Comparison of ENCODE assay signal across 7 cellular contexts in genomic region chr10:72136218-72136617, GRCh38. TPM values are rescaled to one million over a fixed set of nuclear protein-coding genes. Genes with fewer than 3 reads are reported as not detected.
A peak's percentile ranks its signal among the peaks of the same experiment; 100 is the strongest.
DNase-seq lines count a peak whose midpoint lies in the region; ATAC-seq, FAIRE-seq and TF ChIP-seq lines count a peak whose summit lies in the region.
"Not testable (repeated sequence)": the region's sequence is repeated elsewhere in the genome, so short reads cannot be mapped to it uniquely, and the experiment has no call there.
"Had no signal": no experiment of that assay in that cellular context is flagged by ENCODE, and none has a peak within 500 bp of the region (broad histone marks: within the 10 kb centered on the region; RNA-seq: fewer than 3 reads in every experiment).

No MANE protein-coding gene starts in this region.

- H2BK5ac ChIP-seq in H1 (ENCODE audit: low read depth, low read length) = not testable (repeated sequence)

- not testable (repeated sequence) for H3K79me2 ChIP-seq in H1 (ENCODE audit: control insufficient read depth in 1 of 2, insufficient read depth in 2 of 2, low read length in 2 of 2)

- TF ChIP-seq POLR2A in A549 (IDR thresholded peaks at IDR 0.05; ENCODE audit: low read length); H1 (IDR thresholded peaks at IDR 0.05; ENCODE audit: control extremely low read depth in 1 of 2, low read depth in 2 of 2, low read length in 2 of 2): not testable (repeated sequence)

- not testable (repeated sequence) for BruUV-seq in Panc1 (replicated peaks; lab: Mats Ljungman, UMichigan)

- not testable (repeated sequence) for H3K4ac ChIP-seq in H1 (replicated peaks; ENCODE audit: insufficient read length, low read depth, low read length)

- TF ChIP-seq EP300 in A549 (IDR thresholded peaks at IDR 0.05); H1 (IDR thresholded peaks at IDR 0.05; ENCODE audit: borderline replicate concordance in 1 of 2, low read depth in 2 of 2, low read length in 2 of 2): not testable (repeated sequence)

- not testable (repeated sequence) for H3K36me3 ChIP-seq in Panc1 (ENCODE audit: control insufficient read depth, insufficient read depth, low read length); H1 (ENCODE audit: control insufficient read depth in 2 of 4, insufficient read depth in 4 of 4, low read length in 3 of 4)

- not testable (repeated sequence) for H4K91ac ChIP-seq in H1 (replicated peaks; ENCODE audit: insufficient read length, low read length)

- not testable (repeated sequence) for H3K4me3 ChIP-seq in A549; Panc1 (ENCODE audit: low read depth in 2 of 2, low read length in 2 of 2); H1 (ENCODE audit: extremely low read depth in 1 of 4, insufficient read depth in 2 of 4, low read depth in 3 of 4, low read length in 4 of 4)

- not testable (repeated sequence) for DNase-seq in A549 (ENCODE audit: low read depth in 1 of 2, low spot score in 1 of 2); Panc1 (ENCODE audit: low read depth, low spot score); H1 (ENCODE audit: low read depth in 1 of 2, low spot score in 2 of 2); naive thymus-derived CD8-positive, alpha-beta T cell
- DNase-seq in DMS53 (lab: John Stamatoyannopoulos, UW) = peak; percentile 16
- DNase-seq in activated CD4-positive, alpha-beta T cell treated with anti-CD3 and anti-CD28 coated beads for 48 hours = peak; percentile 7

- H2BK20ac ChIP-seq in H1 (ENCODE audit: low read length) = not testable (repeated sequence)

- H3K27me3 ChIP-seq in Panc1 (ENCODE audit: control insufficient read depth, insufficient read depth, low read length); H1 (replicated peaks in 1 of 4; ENCODE audit: control insufficient read depth in 3 of 4, extremely low read depth in 1 of 4, insufficient read depth in 3 of 4, low read length in 3 of 4): not testable (repeated sequence)

- whole genome bisulfite sequencing in A549 (ENCODE audit: missing lambda C conversion rate) = 94% methylated on average over 10 of the region's 10 CpGs
- 94% methylated on average over 10 of the region's 10 CpGs; no CpG with 5 or more reads in 1 of the 2 experiments for WGBS in H1 (ENCODE audit: extremely low coverage in 1 of 2, insufficient coverage in 1 of 2, insufficient read length in 1 of 2, insufficient replicate concordance in 2 of 2, low coverage in 1 of 2, low lambda C conversion rate in 2 of 2, missing lambda C conversion rate in 1 of 2), 2 experiments

- H3K27ac Mint-ChIP-seq in naive thymus-derived CD8-positive, alpha-beta T cell = peak overlapping the region in 8 of 10 donors; percentile 4 to 95 (median 92)

- not testable (repeated sequence) for H3K79me1 ChIP-seq in H1 (ENCODE audit: low read depth, low read length)

- H3K4me2 ChIP-seq in A549; H1 (ENCODE audit: insufficient read depth in 1 of 2, low read depth in 2 of 2, low read length in 2 of 2): not testable (repeated sequence)

- H4K20me1 ChIP-seq in H1 (replicated peaks in 1 of 2; ENCODE audit: control insufficient read depth in 1 of 2, insufficient read depth in 2 of 2, low read length in 2 of 2) = not testable (repeated sequence)

- in situ Hi-C loops in Panc1 (cut with HindIII; ENCODE audit: low pct_unique_long_range_greater_than_20kb, low sequenced_read_pairs) = not testable (repeated sequence)

- H3K4me3 Mint-ChIP-seq in naive thymus-derived CD8-positive, alpha-beta T cell = not testable (repeated sequence)

- H3K56ac ChIP-seq in H1 (replicated peaks; ENCODE audit: insufficient read length, low read depth, low read length) = not testable (repeated sequence)

- peaks cover 28 to 51% (median 41%) of the 10 kb centered on the region in 4 donors for H3K4me1 Mint-ChIP-seq in naive thymus-derived CD8-positive, alpha-beta T cell

- H3K9me3 Mint-ChIP-seq in naive thymus-derived CD8-positive, alpha-beta T cell = not testable (repeated sequence)

- H3K36me3 Mint-ChIP-seq in naive thymus-derived CD8-positive, alpha-beta T cell = peaks cover 0 to 12% (median 7%) of the 10 kb centered on the region in 3 donors

- POLR2A ChIA-PET in A549 (lab: Yijun Ruan, JAX); Panc1 (lab: Charles Lee): not testable (repeated sequence)
- POLR2A ChIA-PET in H1 (lab: Charles Lee; ENCODE audit: partially characterized antibody) = interaction anchor here (0.6 to 1.7 kb wide), 5 partner anchors 50 to 139 kb away, joined by 3 to 4 read pairs (median 4); partner anchors contain the start of genes ANAPC16, ASCC1 and DDIT4
- POLR2A ChIA-PET in naive thymus-derived CD8-positive, alpha-beta T cell (lab: Charles Lee) = interaction anchor here (0.5 to 1.9 kb wide), 6 partner anchors 10 to 301 kb away, joined by 3 to 7 read pairs (median 5); partner anchors contain the start of gene ANAPC16

- ATAC-seq in A549; Panc1; naive thymus-derived CD8-positive, alpha-beta T cell: not testable (repeated sequence)

- not testable (repeated sequence) for H3K23me2 ChIP-seq in H1 (ENCODE audit: low read depth, low read length)

- H3K27ac ChIP-seq in A549; H1 (ENCODE audit: low read depth, low read length): not testable (repeated sequence)
- peak overlapping the region; percentile 78 for H3K27ac ChIP-seq in Panc1 (ENCODE audit: low read length)

- H3K14ac ChIP-seq in H1 (ENCODE audit: insufficient read length) = not testable (repeated sequence)

- TF ChIP-seq CTCF in A549 (IDR thresholded peaks at IDR 0.05); Panc1 (IDR thresholded peaks at IDR 0.05); H1 (IDR thresholded peaks at IDR 0.05; ENCODE audit: control extremely low read depth in 1 of 3, insufficient read depth in 1 of 3, low read depth in 1 of 3, low read length in 3 of 3): not testable (repeated sequence)

- intact Hi-C loops in Panc1 (cut with micrococcal nuclease; ENCODE audit: unreplicated experiment) = not testable (repeated sequence)

- H4K5ac ChIP-seq in H1 (ENCODE audit: insufficient read length, low read depth, low read length) = not testable (repeated sequence)

- not testable (repeated sequence) for H3K18ac ChIP-seq in H1 (ENCODE audit: extremely low read depth, low read length)

- not testable (repeated sequence) for H3K9ac ChIP-seq in H1 (replicated peaks in 1 of 4; ENCODE audit: extremely low read depth in 1 of 4, low read depth in 3 of 4, low read length in 3 of 4)

- not testable (repeated sequence) for H4K8ac ChIP-seq in H1 (ENCODE audit: extremely low read depth, insufficient read depth, low read length)

- H3K27me3 Mint-ChIP-seq in naive thymus-derived CD8-positive, alpha-beta T cell = not testable (repeated sequence)

- not testable (repeated sequence) for H3K9me3 ChIP-seq in A549; Panc1 (ENCODE audit: control insufficient read depth, insufficient read depth, low read depth, low read length); H1 (ENCODE audit: insufficient read depth in 2 of 2, low read depth in 1 of 2, low read length in 1 of 2)

- FAIRE-seq in A549 (lab: Jason Lieb, UNC); H1 (lab: Jason Lieb, UNC): not testable (repeated sequence)

- H3K23ac ChIP-seq in H1 (ENCODE audit: insufficient read length) = not testable (repeated sequence)

- H2AFZ ChIP-seq in H1 (ENCODE audit: low read length) = not testable (repeated sequence)

- H2BK15ac ChIP-seq in H1 (ENCODE audit: low read length) = not testable (repeated sequence)

- not testable (repeated sequence) for H2BK120ac ChIP-seq in H1 (replicated peaks; ENCODE audit: low read depth, low read length)

- peaks cover 37% of the 10 kb centered on the region for H3K4me1 ChIP-seq in A549
- H3K4me1 ChIP-seq in Panc1 (ENCODE audit: control insufficient read depth, insufficient read depth, low read length) = peaks cover 21% of the 10 kb centered on the region
- peaks cover 0 to 11% (median 3%) of the 10 kb centered on the region in 4 experiments; a peak in 4 of 7 replicates for H3K4me1 ChIP-seq in H1 (replicated peaks in 1 of 4; ENCODE audit: control insufficient read depth in 3 of 4, insufficient read depth in 4 of 4, low read length in 3 of 4)

- not testable (repeated sequence) for H2BK12ac ChIP-seq in H1 (ENCODE audit: low read depth, low read length)

- not testable (repeated sequence) for TF ChIP-seq RAD21 in A549 (conservative IDR thresholded peaks at IDR 0.05 in 1 of 2, IDR thresholded peaks at IDR 0.05 in 1 of 2); H1 (IDR thresholded peaks at IDR 0.05 in 1 of 2, conservative IDR thresholded peaks at IDR 0.05 in 1 of 2; ENCODE audit: low read depth in 2 of 2, low read length in 2 of 2)

- not testable (repeated sequence) for H2AK5ac ChIP-seq in H1 (ENCODE audit: low read depth, low read length)

- CTCF ChIA-PET in A549 (lab: Yijun Ruan, JAX) (interaction anchor here (0.7 to 3.2 kb wide), 5 partner anchors 10 to 733 kb away, joined by 3 to 24 read pairs (median 3); no protein-coding TSS in a partner anchor), H1 (lab: Charles Lee; ENCODE audit: partially characterized antibody) (interaction anchor here (0.6 to 8.7 kb wide), 6 partner anchors 9 to 925 kb away, joined by 3 to 51 read pairs (median 4); no protein-coding TSS in a partner anchor)
- CTCF ChIA-PET in Panc1 (lab: Charles Lee) = not testable (repeated sequence)

TF ChIP-seq in H1, 55 proteins besides CTCF, POLR2A, EP300 and RAD21:
- TF ChIP-seq SP1 (IDR thresholded peaks at IDR 0.05; ENCODE audit: low read depth, low read length) = peak; percentile 83

RNA-seq across cellular contexts. Expression of gene SPOCK2, which starts 47.9 kb away (rescaled TPM):
- polyA plus RNA-seq in A549 (2011; rRNA removed) (0.52 and 0.61 TPM in 2 replicates), A549 (2017; fragmentation: RNase III; extraction: RNeasy Plus Mini Kit Qiagen cat#74134 plus additional on column Dnase treatment) (0.55 to 0.73 TPM (median 0.67 TPM) in 3 replicates), H1 (2011; rRNA removed) (1.5 and 2.6 TPM in 2 replicates)
- polyA plus RNA-seq in A549 (2012; cell fraction: cytosol; rRNA removed) = 0.48 and 0.61 TPM in 2 replicates
- 4.0 and 4.8 TPM in 2 replicates for polyA plus RNA-seq in A549 (2012; cell fraction: nucleus; rRNA removed)
- 0.99 and 1.4 TPM in 2 replicates for polyA minus RNA-seq in A549 (2011; rRNA and poly(A)+ RNA removed)
- total RNA-seq in Panc1 (2021; ENCODE audit: unreplicated experiment) = 4.8 TPM
- polyA plus RNA-seq in Panc1 (2012; ENCODE audit: insufficient read length) = 4.2 TPM
- 1.6 and 1.9 TPM in 2 replicates for total RNA-seq in H1 (2021; fragmentation: NEBNext Ultra II Directional; extraction: Animal tissue kit (Norgen Biotek cat#: 25700))
- 2.2 TPM for polyA plus RNA-seq in H1 (2011; cell fraction: cytosol; rRNA removed)
- polyA plus RNA-seq in H1 (2011; cell fraction: nucleus; rRNA removed) = 2.9 TPM
- 0.66 to 1.3 TPM (median 0.98 TPM) in 4 replicates for polyA plus RNA-seq in H1 (2012, experiment 1 of 2)
- 0.63 TPM for polyA plus RNA-seq in H1 (2012, experiment 2 of 2)
- 2.2 TPM for polyA plus RNA-seq in H1 (2013, experiment 1 of 2)
- polyA plus RNA-seq in H1 (2013, experiment 2 of 2) = 2.1 TPM
- polyA minus RNA-seq in H1 (2011; rRNA and poly(A)+ RNA removed) = 1.1 TPM in 2 replicates
- polyA minus RNA-seq in H1 (2011; cell fraction: cytosol; rRNA and poly(A)+ RNA removed) = 0.73 TPM
- polyA minus RNA-seq in H1 (2011; cell fraction: nucleus; rRNA and poly(A)+ RNA removed) = 2.9 TPM
- total RNA-seq in naive thymus-derived CD8-positive, alpha-beta T cell = 100 to 1,000 TPM; 566 to 578 TPM
- polyA plus RNA-seq in naive thymus-derived CD8-positive, alpha-beta T cell = 100 to 1,000 TPM; 177 to 292 (median 235) TPM
- total RNA-seq: GM23248 had no signal

Comparison
In these comparisons a context has a peak if more than half of its experiments do, and no peak if none do; other contexts are left out.
1. RNA of gene SPOCK2, which starts 47.9 kb away (total RNA-seq): 566 to 578 TPM in naive thymus-derived CD8-positive, alpha-beta T cell; 4.8 TPM in Panc1 (single experiment) and 1.6 to 1.9 TPM in H1; every median in the first group is over 10 times any median in the second.